23 cellular contexts compared by ENCODE assay signal in the genomic region with DNA sequence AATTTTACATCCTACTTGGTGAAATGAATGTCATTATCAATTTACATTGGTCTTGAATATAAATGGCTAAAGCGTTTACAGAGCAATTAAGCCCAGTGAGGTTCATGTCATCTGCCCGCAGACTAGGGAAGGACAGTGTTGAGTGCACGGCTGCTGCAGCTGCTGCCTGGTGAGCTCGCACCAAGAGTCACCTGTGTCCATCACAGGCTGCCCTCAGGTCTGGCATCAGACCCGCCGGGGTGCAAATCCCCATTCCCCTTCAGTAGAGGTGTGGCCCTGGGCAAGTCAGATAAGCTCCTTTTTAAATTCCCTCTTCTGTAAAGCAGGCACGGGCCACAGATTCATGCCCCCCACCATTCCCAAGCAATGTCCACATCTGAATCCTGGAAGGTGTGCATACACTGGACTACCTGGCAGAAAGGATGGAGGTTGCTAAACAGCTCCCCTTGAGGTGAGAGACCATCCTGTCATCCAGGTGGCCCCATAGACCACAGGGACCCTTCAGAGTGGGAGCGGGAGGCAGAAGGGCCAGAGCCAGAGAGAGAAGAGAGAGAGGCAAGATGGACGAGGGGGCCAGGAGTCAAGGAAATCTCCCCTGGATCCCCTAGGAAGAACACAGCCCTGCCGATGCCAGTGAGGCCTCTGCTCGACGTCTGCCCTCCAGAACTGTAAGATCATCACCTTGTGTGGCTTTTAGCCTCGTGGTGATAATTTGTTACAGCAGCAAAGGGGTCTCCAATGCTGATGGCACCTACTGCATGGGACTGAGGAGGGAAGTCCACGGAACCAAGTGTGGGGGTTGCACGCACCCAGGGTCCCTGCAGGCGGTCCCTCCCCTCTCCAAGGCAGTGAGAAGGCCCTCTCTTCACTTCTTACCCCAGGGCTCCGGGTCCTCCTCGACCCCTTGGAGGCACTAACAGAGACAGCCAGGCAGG.
DNase-seq lines count a peak whose midpoint lies in the region; TF ChIP-seq lines count a peak whose summit lies in the region.
"Had no signal": no experiment of that assay in that cellular context is flagged by ENCODE, and none has a peak within 500 bp of the region (broad histone marks: within the 10 kb centered on the region; RNA-seq: fewer than 3 reads in every experiment).

No MANE protein-coding gene starts in this region.

- H3K36me3 ChIP-seq in H7 (replicated peaks; ENCODE audit: control insufficient read depth, insufficient read depth, low read length) (no peaks in the 10 kb centered on the region), neural progenitor cell (no peaks in the 10 kb centered on the region), hepatocyte (replicated peaks; ENCODE audit: insufficient read depth, low read depth) (no peaks in the 10 kb centered on the region)
- H3K36me3 ChIP-seq: adrenal gland, breast epithelium, tibial artery had no signal

- peak; percentile 82 for DNase-seq in H7
- peak; percentile 14 for DNase-seq in NCI-H187 treated with DMSO at 0.1 percent for 48 hours (lab: John Stamatoyannopoulos, UW)
- DNase-seq in NCI-H748 treated with DMSO at 0.1 percent for 48 hours (lab: John Stamatoyannopoulos, UW): peak; percentile 93
- no peak for DNase-seq in neural progenitor cell (ENCODE audit: low spot score)
- no peak for DNase-seq in hepatocyte (ENCODE audit: low spot score)
- no peak for DNase-seq in GDM1 (lab: John Stamatoyannopoulos, UW)
- DNase-seq in RKO (ENCODE audit: low spot score): no peak
- DNase-seq: activated CD4-positive, alpha-beta T cell treated with anti-CD3 and anti-CD28 coated beads, Interleukin-2, amount 50 U/mL, for 1 hour; activated CD8-positive, alpha-beta memory T cell treated with anti-CD3 and anti-CD28 coated beads, Interleukin-2, amount 50 U/mL, for 4 hours; activated effector memory CD4-positive, alpha-beta T cell treated with Interleukin-2 at 50 U/mL for 16 hours; adrenal gland; CD4-positive, alpha-beta T cell; GOT3; NCI-H1048; PC-9; psoas muscle; small intestine; stimulated activated CD4-positive, alpha-beta T cell treated with anti-CD3 and anti-CD28 coated beads, Interleukin-2, amount 100 ng/mL, for 48 hours; stimulated activated naive CD8-positive, alpha-beta T cell treated with anti-CD3 and anti-CD28 coated beads, Interleukin-15, Interleukin-2, amounts not matched to agents 100 U/mL and 50 U/mL, for 24 hours; tibial artery had no signal

- no peak overlapping the region for H3K4me2 ChIP-seq in neural progenitor cell
- no peak overlapping the region for H3K4me2 ChIP-seq in hepatocyte
- H3K4me2 ChIP-seq: PC-9 had no signal

- 77% methylated on average over 18 of the region's 18 CpGs for WGBS in hepatocyte (ENCODE audit: low lambda C conversion rate, missing lambda C conversion rate)

- H3K9me3 ChIP-seq in neural progenitor cell (ENCODE audit: low read depth) (no peaks in the 10 kb centered on the region), hepatocyte (ENCODE audit: low read depth) (no peaks in the 10 kb centered on the region)
- H3K9me3 ChIP-seq: adrenal gland, breast epithelium, psoas muscle, tibial artery had no signal

- no peaks in the 10 kb centered on the region for H4K20me1 ChIP-seq in neural progenitor cell (ENCODE audit: low read depth)
- H4K20me1 ChIP-seq in hepatocyte (ENCODE audit: insufficient read depth, poor library complexity, severe bottlenecking): no peaks in the 10 kb centered on the region

- H3K9me2 ChIP-seq in hepatocyte (replicated peaks; ENCODE audit: insufficient read depth): no peaks in the 10 kb centered on the region

- no peak overlapping the region for H3K9ac ChIP-seq in neural progenitor cell

- H3K79me2 ChIP-seq in neural progenitor cell (ENCODE audit: low read depth) (no peaks in the 10 kb centered on the region), hepatocyte (no peaks in the 10 kb centered on the region)

- peaks cover 2% of the 10 kb centered on the region for H3K36me3 Mint-ChIP-seq in neural progenitor cell

- H2AFZ ChIP-seq in neural progenitor cell (replicated peaks) (no peak overlapping the region), hepatocyte (no peak overlapping the region)
- H2AFZ ChIP-seq: PC-9 had no signal

- H3K4me3 ChIP-seq in H7 (ENCODE audit: insufficient read depth, low read depth, low read length): no peak overlapping the region
- H3K4me3 ChIP-seq in neural progenitor cell: no peak overlapping the region
- H3K4me3 ChIP-seq in hepatocyte: no peak overlapping the region
- H3K4me3 ChIP-seq: adrenal gland, breast epithelium, coronary artery, PC-9, psoas muscle, tibial artery had no signal

- no peak overlapping the region for H3K4me3 Mint-ChIP-seq in neural progenitor cell
- H3K4me3 Mint-ChIP-seq: CD4-positive, alpha-beta T cell; T-helper 1 cell treated with Interleukin-12 subunit alpha and Interleukin-12 subunit beta and Interleukin-4 antibody, amounts not matched to agents 30 μg/mL and 1 μg/mL, for 36 hours had no signal

- peaks cover 20% of the 10 kb centered on the region for H3K4me1 ChIP-seq in neural progenitor cell
- H3K4me1 ChIP-seq in hepatocyte (ENCODE audit: insufficient read depth): no peaks in the 10 kb centered on the region
- H3K4me1 ChIP-seq: adrenal gland, breast epithelium, psoas muscle, tibial artery had no signal

- TF ChIP-seq CTCF in neural progenitor cell (IDR thresholded peaks at IDR 0.05): peak; percentile 4
- TF ChIP-seq CTCF in hepatocyte (IDR thresholded peaks at IDR 0.05; ENCODE audit: poor library complexity): no peak

- no peak overlapping the region for H3K27ac Mint-ChIP-seq in neural progenitor cell
- H3K27ac Mint-ChIP-seq: CD4-positive, alpha-beta T cell; T-helper 1 cell treated with Interleukin-12 subunit alpha and Interleukin-12 subunit beta and Interleukin-4 antibody, amounts not matched to agents 30 μg/mL and 1 μg/mL, for 36 hours had no signal

- H3F3A ChIP-seq in neural progenitor cell (ENCODE audit: low read depth): no peaks in the 10 kb centered on the region

- no peak overlapping the region for H3K27ac ChIP-seq in neural progenitor cell
- no peak overlapping the region for H3K27ac ChIP-seq in hepatocyte
- H3K27ac ChIP-seq: adrenal gland, breast epithelium, coronary artery, PC-9, psoas muscle, tibial artery had no signal

- no peaks in the 10 kb centered on the region for H3K27me3 ChIP-seq in H7 (ENCODE audit: control insufficient read depth, insufficient read depth, low read length)
- no peaks in the 10 kb centered on the region for H3K27me3 ChIP-seq in neural progenitor cell
- H3K27me3 ChIP-seq in hepatocyte: peaks cover 7% of the 10 kb centered on the region
- H3K27me3 ChIP-seq: adrenal gland had no signal

- H3K27me3 Mint-ChIP-seq in neural progenitor cell (ENCODE audit: insufficient read depth, low read depth): peaks cover 4% of the 10 kb centered on the region
- H3K27me3 Mint-ChIP-seq: CD4-positive, alpha-beta T cell had no signal

- H3K9me3 Mint-ChIP-seq in neural progenitor cell: no peaks in the 10 kb centered on the region
- H3K9me3 Mint-ChIP-seq: CD4-positive, alpha-beta T cell; T-helper 1 cell treated with Interleukin-12 subunit alpha and Interleukin-12 subunit beta and Interleukin-4 antibody, amounts not matched to agents 30 μg/mL and 1 μg/mL, for 36 hours had no signal

- H3K4me1 Mint-ChIP-seq in neural progenitor cell: peaks cover 17% of the 10 kb centered on the region

Comparison
In these comparisons a context has a peak if more than half of its experiments do, and no peak if none do; other contexts are left out.
1. DNase-seq: peak in H7 (single experiment), NCI-H187 treated with DMSO at 0.1 percent for 48 hours (single experiment) and NCI-H748 treated with DMSO at 0.1 percent for 48 hours (single experiment); none in neural progenitor cell (single experiment), hepatocyte (single experiment), GDM1 (single experiment) and RKO (single experiment).